Comparison of ENCODE assay signal across 11 cellular contexts in genomic region chr11:64853709-64854108, GRCh38. TPM values are rescaled to one million over a fixed set of nuclear protein-coding genes. Genes with fewer than 3 reads are reported as not detected.
DNase-seq lines count a peak whose midpoint lies in the region; TF ChIP-seq lines count a peak whose summit lies in the region.
"Had no signal": no experiment of that assay in that cellular context is flagged by ENCODE, and none has a peak within 500 bp of the region (broad histone marks: within the 10 kb centered on the region; RNA-seq: fewer than 3 reads in every experiment).

No MANE protein-coding gene starts in this region.

- 0 out of 2 replicates have a peak overlapping the region, but pooled peaks have one; percentile 84 for H3K27ac ChIP-seq in PC-9
- peak overlapping the region; percentile 72 to 98 (median 92) for H3K27ac ChIP-seq in spleen
- no peak overlapping the region for H3K27ac ChIP-seq in brain microvascular endothelial cell

- peaks cover 72% of the 10 kb centered on the region for H3K4me1 Mint-ChIP-seq in activated CD4-positive, alpha-beta T cell treated with anti-CD3 and anti-CD28 coated beads, Interleukin-2, amount 10 ng/mL, durations not matched to agents 24 days and 14 days
- H3K4me1 Mint-ChIP-seq in dendritic cell treated with granulocyte-macrophage colony-stimulating factor and Interleukin-4, amounts not matched to agents 40 ng/mL and 50 ng/mL, for 4 days (ENCODE audit: low read depth) = peaks cover 85% of the 10 kb centered on the region

- peaks cover 50% of the 10 kb centered on the region for H3K79me2 ChIP-seq in PC-9 (ENCODE audit: low read depth)

- TF ChIP-seq CTCF in PC-9 (conservative IDR thresholded peaks at IDR 0.05) (no peak), spleen (IDR thresholded peaks at IDR 0.05 in 8 of 11, conservative IDR thresholded peaks at IDR 0.05 in 3 of 11) (no peak), brain microvascular endothelial cell (IDR thresholded peaks at IDR 0.05; ENCODE audit: low read depth, low read length, missing control alignments) (no peak)

- peaks cover 49% of the 10 kb centered on the region for H3K36me3 Mint-ChIP-seq in activated CD4-positive, alpha-beta T cell treated with anti-CD3 and anti-CD28 coated beads, Interleukin-2, amount 10 ng/mL, durations not matched to agents 24 days and 14 days (ENCODE audit: low read depth)
- peaks cover 43% of the 10 kb centered on the region for H3K36me3 Mint-ChIP-seq in dendritic cell treated with granulocyte-macrophage colony-stimulating factor and Interleukin-4, amounts not matched to agents 40 ng/mL and 50 ng/mL, for 4 days (ENCODE audit: low read depth)

- no peak overlapping the region for H3K4me2 ChIP-seq in PC-9

- H3F3A ChIP-seq in PC-9 (ENCODE audit: insufficient read depth, low read depth) = peaks cover 66% of the 10 kb centered on the region

- peak overlapping the region; percentile 63 for H3K4me3 Mint-ChIP-seq in activated CD4-positive, alpha-beta T cell treated with anti-CD3 and anti-CD28 coated beads, Interleukin-2, amount 10 ng/mL, durations not matched to agents 24 days and 14 days
- H3K4me3 Mint-ChIP-seq in dendritic cell treated with granulocyte-macrophage colony-stimulating factor and Interleukin-4, amounts not matched to agents 40 ng/mL and 50 ng/mL, for 4 days = peak overlapping the region; percentile 27

- intact Hi-C loops in activated CD4-positive, alpha-beta T cell treated with anti-CD3 and anti-CD28 coated beads, Interleukin-2, amount 10 ng/mL, durations not matched to agents 24 days and 14 days (cut with micrococcal nuclease) = no loop called here
- intact Hi-C loops in PC-9 (cut with micrococcal nuclease; ENCODE audit: unreplicated experiment) = no loop called here
- intact Hi-C loops in dendritic cell treated with granulocyte-macrophage colony-stimulating factor and Interleukin-4, amounts not matched to agents 40 ng/mL and 50 ng/mL, for 4 days (cut with micrococcal nuclease) = no loop called here
- intact Hi-C loops in spleen (cut with DNase I; ENCODE audit: low total_unique reads) = no loop called here

- H3K27me3 Mint-ChIP-seq in activated CD4-positive, alpha-beta T cell treated with anti-CD3 and anti-CD28 coated beads, Interleukin-2, amount 10 ng/mL, durations not matched to agents 24 days and 14 days = no peaks in the 10 kb centered on the region
- H3K27me3 Mint-ChIP-seq in dendritic cell treated with granulocyte-macrophage colony-stimulating factor and Interleukin-4, amounts not matched to agents 40 ng/mL and 50 ng/mL, for 4 days = peaks cover 15% of the 10 kb centered on the region

- no peaks in the 10 kb centered on the region for H3K9me3 Mint-ChIP-seq in activated CD4-positive, alpha-beta T cell treated with anti-CD3 and anti-CD28 coated beads, Interleukin-2, amount 10 ng/mL, durations not matched to agents 24 days and 14 days
- no peaks in the 10 kb centered on the region for H3K9me3 Mint-ChIP-seq in dendritic cell treated with granulocyte-macrophage colony-stimulating factor and Interleukin-4, amounts not matched to agents 40 ng/mL and 50 ng/mL, for 4 days

- BruUV-seq in PC-9 (replicated peaks; lab: Mats Ljungman, UMichigan) = no TSS peak

- POLR2A ChIA-PET in PC-9 (lab: Charles Lee; ENCODE audit: unreplicated experiment) = no interaction called here

- 26 to 40% (median 28%) methylated on average over 20 to 27 of the region's 27 CpGs for WGBS in spleen, 5 donors

- DNase-seq in activated CD4-positive, alpha-beta T cell treated with anti-CD3 and anti-CD28 coated beads, Interleukin-2, amount 10 ng/mL, durations not matched to agents 24 days and 14 days = no peak
- no peak for DNase-seq in activated CD4-positive, alpha-beta T cell treated with anti-CD3 and anti-CD28 coated beads for 48 hours
- DNase-seq in PC-9 = no peak
- peak; percentile 91 for DNase-seq in spleen
- no peak for DNase-seq in cortex of kidney (lab: John Stamatoyannopoulos, UW)
- no peak for DNase-seq in brain microvascular endothelial cell
- no peak for DNase-seq in DMS79 (lab: John Stamatoyannopoulos, UW)
- DNase-seq: NCI-H1105, NCI-H748 treated with DMSO at 0.1 percent for 48 hours, nucleus accumbens had no signal

- H4K20me1 ChIP-seq in PC-9 (ENCODE audit: insufficient read depth) = no peaks in the 10 kb centered on the region

- H3K4me3 ChIP-seq in PC-9 (no peak overlapping the region), spleen (peak overlapping the region in 5 of 8 donors; percentile 1 to 46 (median 11)), brain microvascular endothelial cell (ENCODE audit: low read depth, low read length) (no peak overlapping the region)

- in situ Hi-C loops in brain microvascular endothelial cell (cut with HindIII; ENCODE audit: low pct_ligation_motif_present, low sequenced_read_pairs) = no loop called here

- H3K9me2 ChIP-seq in PC-9 (ENCODE audit: insufficient read depth) = no peaks in the 10 kb centered on the region

- H3K4me1 ChIP-seq in PC-9 (replicated peaks; ENCODE audit: insufficient read depth) = peaks cover 96% of the 10 kb centered on the region
- peaks cover 92 to 100% (median 100%) of the 10 kb centered on the region in 6 donors for H3K4me1 ChIP-seq in spleen

- H2AFZ ChIP-seq in PC-9 = no peak overlapping the region

- CTCF ChIA-PET in PC-9 (lab: Charles Lee) = interaction anchor here (0.7 to 1.2 kb wide), 2 partner anchors 34 to 41 kb away, joined by 3 to 8 read pairs; no protein-coding TSS in a partner anchor

- H3K27ac Mint-ChIP-seq in activated CD4-positive, alpha-beta T cell treated with anti-CD3 and anti-CD28 coated beads, Interleukin-2, amount 10 ng/mL, durations not matched to agents 24 days and 14 days = peak overlapping the region; percentile 87
- peak overlapping the region; percentile 30 for H3K27ac Mint-ChIP-seq in dendritic cell treated with granulocyte-macrophage colony-stimulating factor and Interleukin-4, amounts not matched to agents 40 ng/mL and 50 ng/mL, for 4 days

- no peaks in the 10 kb centered on the region for H3K9me3 ChIP-seq in PC-9 (ENCODE audit: insufficient read depth, low read depth)
- H3K9me3 ChIP-seq in spleen = no peaks in the 10 kb centered on the region

- peaks cover 18% of the 10 kb centered on the region; the same call in 1 of the 2 replicates for H3K36me3 ChIP-seq in PC-9 (ENCODE audit: low read depth)
- peaks cover 0 to 76% (median 41%) of the 10 kb centered on the region in 6 donors for H3K36me3 ChIP-seq in spleen
- H3K36me3 ChIP-seq in brain microvascular endothelial cell (replicated peaks) = peaks cover 28% of the 10 kb centered on the region

- no peak for TF ChIP-seq POLR2A in spleen (IDR thresholded peaks at IDR 0.05)

- no peaks in the 10 kb centered on the region for H3K27me3 ChIP-seq in PC-9 (ENCODE audit: insufficient read depth, low read depth)
- H3K27me3 ChIP-seq in spleen (replicated peaks in 1 of 7) = no peaks in the 10 kb centered on the region
- no peaks in the 10 kb centered on the region for H3K27me3 ChIP-seq in brain microvascular endothelial cell (replicated peaks)

RNA-seq across cellular contexts. Expression of gene CDC42BPG, which starts 9.3 kb away (rescaled TPM):
- total RNA-seq in activated CD4-positive, alpha-beta T cell treated with anti-CD3 and anti-CD28 coated beads, Interleukin-2, amount 10 ng/mL, durations not matched to agents 24 days and 14 days = 0.05 TPM in 2 replicates
- total RNA-seq in PC-9 (2021) (31.3 and 33.8 TPM in 2 replicates), spleen (1 to 10 TPM; 1.9 to 4.6 (median 2.6) TPM)
- polyA plus RNA-seq in spleen = 1 to 10 TPM in 2 of 3 donors, under 1 TPM in 1; 0.74 to 2.0 (median 1.0) TPM

RNA-seq across cellular contexts. Expression of gene EHD1, which starts 24.7 kb away (rescaled TPM):
- 93.0 and 101 TPM in 2 replicates for total RNA-seq in activated CD4-positive, alpha-beta T cell treated with anti-CD3 and anti-CD28 coated beads, Interleukin-2, amount 10 ng/mL, durations not matched to agents 24 days and 14 days
- total RNA-seq in PC-9 (2021) (110 and 134 TPM in 2 replicates), spleen (100 to 1,000 TPM; 117 to 337 (median 201) TPM)
- polyA plus RNA-seq in spleen = 10 to 100 TPM; 51.9 to 93.9 (median 53.7) TPM

RNA-seq across cellular contexts. Expression of gene MEN1, which starts 43.4 kb away (rescaled TPM):
- 36.7 and 39.1 TPM in 2 replicates for total RNA-seq in activated CD4-positive, alpha-beta T cell treated with anti-CD3 and anti-CD28 coated beads, Interleukin-2, amount 10 ng/mL, durations not matched to agents 24 days and 14 days
- total RNA-seq in PC-9 (2021) (48.7 and 61.6 TPM in 2 replicates), spleen (10 to 100 TPM; 20.1 to 33.6 (median 28.2) TPM)
- polyA plus RNA-seq in spleen = 10 to 100 TPM; 17.8 to 27.6 (median 20.5) TPM

RNA-seq across cellular contexts. Expression of gene MAP4K2, which starts 50.7 kb away (rescaled TPM):
- 63.5 and 67.3 TPM in 2 replicates for total RNA-seq in activated CD4-positive, alpha-beta T cell treated with anti-CD3 and anti-CD28 coated beads, Interleukin-2, amount 10 ng/mL, durations not matched to agents 24 days and 14 days
- total RNA-seq in PC-9 (2021) (32.6 and 34.3 TPM in 2 replicates), spleen (100 to 1,000 TPM in 1 of 7 donors, 10 to 100 TPM in 6; 41.5 to 106 (median 57.4) TPM)
- polyA plus RNA-seq in spleen = 10 to 100 TPM; 40.8 to 70.8 (median 63.8) TPM

Comparison
In these comparisons a context has a peak if more than half of its experiments do, and no peak if none do; other contexts are left out.
1. H3K4me3 ChIP-seq: peak in spleen (5 of 8); none in PC-9 (single experiment) and brain microvascular endothelial cell (single experiment).